ENCODE assay signal across 24 cellular contexts in genomic region chr13:45113809-45114208, GRCh38.
"Had no signal": no experiment of that assay in that cellular context is flagged by ENCODE, and none has a peak within 500 bp of the region (broad histone marks: within the 10 kb centered on the region; RNA-seq: fewer than 3 reads in every experiment).

No MANE protein-coding gene starts in this region.

- H3K4me1 Mint-ChIP-seq: naive B cell had no signal

- H3K27ac Mint-ChIP-seq: activated CD4-positive, alpha-beta T cell treated with anti-CD3 and anti-CD28 coated beads, Interleukin-2, amount 10 ng/mL, durations not matched to agents 7 days and 5 days; activated CD8-positive, alpha-beta memory T cell treated with anti-CD3 and anti-CD28 coated beads, Interleukin-2, amount 10 ng/mL, durations not matched to agents 7 days and 5 days; activated CD8-positive, alpha-beta T cell treated with anti-CD3 and anti-CD28 coated beads for 36 hours; activated naive CD8-positive, alpha-beta T cell treated with anti-CD3 and anti-CD28 coated beads, Interleukin-2, amount 50 U/mL, for 24 hours; naive B cell had no signal

- H3K27ac ChIP-seq: brain microvascular endothelial cell, lower lobe of right lung, neutrophil, pancreas, psoas muscle, right atrium auricular region, spleen, upper lobe of left lung, VCaP had no signal

- H3K9me3 ChIP-seq: lower lobe of right lung, neutrophil, pancreas, psoas muscle, right atrium auricular region, spleen, upper lobe of left lung had no signal

- FAIRE-seq: pancreas had no signal

- H3K36me3 Mint-ChIP-seq: activated CD8-positive, alpha-beta memory T cell treated with anti-CD3 and anti-CD28 coated beads, Interleukin-2, amount 10 ng/mL, durations not matched to agents 7 days and 5 days; naive B cell had no signal

- DNase-seq: activated CD4-positive, alpha-beta T cell treated with anti-CD3 and anti-CD28 coated beads, Interleukin-2, amount 10 ng/mL, durations not matched to agents 7 days and 5 days; activated CD4-positive, CD25-positive, alpha-beta regulatory T cell treated with anti-CD3 and anti-CD28 coated beads, Interleukin-2, amount 50 U/mL, for 72 hours; activated CD8-positive, alpha-beta memory T cell treated with anti-CD3 and anti-CD28 coated beads, Interleukin-2, amount 10 ng/mL, durations not matched to agents 7 days and 5 days; activated CD8-positive, alpha-beta T cell treated with anti-CD3 and anti-CD28 coated beads for 36 hours; activated effector memory CD4-positive, alpha-beta T cell treated with anti-CD3 and anti-CD28 coated beads, Interleukin-2, amount 50 U/mL, for 16 hours; activated naive CD4-positive, alpha-beta T cell treated with anti-CD3 and anti-CD28 coated beads, Interleukin-2, amount 50 U/mL, for 16 hours; activated naive CD8-positive, alpha-beta T cell treated with anti-CD3 and anti-CD28 coated beads, Interleukin-2, amount 50 U/mL, for 24 hours; activated T-cell treated with anti-CD3 and anti-CD28 coated beads for 4 hours; aorta; brain microvascular endothelial cell; central memory CD4-positive, alpha-beta T cell; effector memory CD4-positive, alpha-beta T cell; lower lobe of right lung; naive B cell; pancreas; psoas muscle; spleen; stimulated activated CD4-positive, alpha-beta T cell treated with anti-CD3 and anti-CD28 coated beads, Interleukin-4, amount 100 ng/mL, for 24 hours; stimulated activated naive CD4-positive, alpha-beta T cell treated with Interleukin-2 at 50 U/mL for 16 hours; upper lobe of left lung had no signal

- H3K27me3 ChIP-seq: brain microvascular endothelial cell, neutrophil, pancreas, right atrium auricular region, upper lobe of left lung had no signal

- H3K9me3 Mint-ChIP-seq: activated CD4-positive, alpha-beta T cell treated with anti-CD3 and anti-CD28 coated beads, Interleukin-2, amount 10 ng/mL, durations not matched to agents 7 days and 5 days; activated CD8-positive, alpha-beta T cell treated with anti-CD3 and anti-CD28 coated beads for 36 hours; activated naive CD8-positive, alpha-beta T cell treated with anti-CD3 and anti-CD28 coated beads, Interleukin-2, amount 50 U/mL, for 24 hours; naive B cell had no signal

- H3K4me1 ChIP-seq: lower lobe of right lung, pancreas, psoas muscle, right atrium auricular region, upper lobe of left lung had no signal

- H3K4me3 ChIP-seq: lower lobe of right lung, pancreas, psoas muscle, right atrium auricular region, spleen, upper lobe of left lung had no signal

- ATAC-seq: activated CD8-positive, alpha-beta memory T cell treated with anti-CD3 and anti-CD28 coated beads, Interleukin-2, amount 10 ng/mL, durations not matched to agents 7 days and 5 days; activated CD8-positive, alpha-beta T cell treated with anti-CD3 and anti-CD28 coated beads for 36 hours; activated naive CD8-positive, alpha-beta T cell treated with anti-CD3 and anti-CD28 coated beads, Interleukin-2, amount 50 U/mL, for 24 hours; left lobe of liver; lower lobe of right lung; pancreas; psoas muscle had no signal

- H3K36me3 ChIP-seq: brain microvascular endothelial cell, lower lobe of right lung, neutrophil, pancreas, right atrium auricular region, spleen, upper lobe of left lung had no signal

- H3K4me3 Mint-ChIP-seq: activated CD4-positive, alpha-beta T cell treated with anti-CD3 and anti-CD28 coated beads, Interleukin-2, amount 10 ng/mL, durations not matched to agents 7 days and 5 days; activated CD8-positive, alpha-beta memory T cell treated with anti-CD3 and anti-CD28 coated beads, Interleukin-2, amount 10 ng/mL, durations not matched to agents 7 days and 5 days; activated CD8-positive, alpha-beta T cell treated with anti-CD3 and anti-CD28 coated beads for 36 hours; activated naive CD8-positive, alpha-beta T cell treated with anti-CD3 and anti-CD28 coated beads, Interleukin-2, amount 50 U/mL, for 24 hours; naive B cell had no signal
